Comparison of ENCODE assay signal across 8 cellular contexts in the genomic region with DNA sequence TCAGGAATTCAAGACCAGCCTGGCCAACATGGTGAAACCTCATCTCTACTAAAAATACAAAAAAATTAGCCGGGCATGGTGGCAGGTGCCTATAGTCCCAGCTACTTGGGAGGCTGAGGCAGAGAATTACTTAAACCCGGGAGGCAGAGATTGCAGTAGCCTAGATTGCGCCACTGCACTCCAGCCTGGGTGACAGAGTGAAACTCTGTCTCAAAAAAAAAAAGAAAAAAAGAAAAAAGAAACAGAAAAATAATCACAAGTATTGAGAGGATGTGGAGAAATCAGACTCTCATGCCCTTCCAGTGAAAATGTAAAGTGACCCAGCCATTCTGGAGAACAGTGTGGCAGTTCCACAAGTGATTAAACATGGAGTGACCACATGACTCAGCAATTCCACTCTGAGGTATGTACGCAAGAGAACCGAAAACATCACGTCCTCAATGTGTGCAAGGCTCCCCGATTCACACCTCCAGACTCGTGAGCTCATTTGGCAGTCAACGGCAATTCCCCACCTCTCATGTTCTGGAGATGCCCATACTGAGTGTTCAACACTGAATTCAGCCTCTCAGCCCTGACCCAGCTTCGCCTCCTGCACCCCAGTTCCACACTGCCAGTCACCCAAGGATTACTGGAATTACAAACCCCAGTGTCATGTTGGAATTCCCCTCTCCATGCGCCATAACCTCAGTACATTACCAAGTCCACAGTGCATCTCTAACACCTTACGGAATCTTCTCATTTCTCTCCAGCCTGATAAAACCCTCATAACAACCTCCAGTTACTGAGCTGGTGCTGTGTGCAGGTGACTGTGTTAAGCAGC. TPM values are rescaled to one million over a fixed set of nuclear protein-coding genes. Genes with fewer than 3 reads are reported as not detected.
DNase-seq lines count a peak whose midpoint lies in the region; ATAC-seq and TF ChIP-seq lines count a peak whose summit lies in the region.

No MANE protein-coding gene starts in this region.

- H3K27me3 ChIP-seq in right lobe of liver, result no peaks in the 10 kb centered on the region
- H3K27me3 ChIP-seq in ascending aorta, result no peaks in the 10 kb centered on the region

- intact Hi-C loops in activated CD4-positive, alpha-beta memory T cell treated with anti-CD3 and anti-CD28 coated beads for 36 hours (cut with micrococcal nuclease), result loop anchor here (1.0 to 2.0 kb wide), 3 partner anchors 16 to 191 kb away; partner anchors contain the start of genes ACOX3 and TRMT44
- intact Hi-C loops in right lobe of liver (cut with DNase I) (no loop called here), ascending aorta (cut with DNase I) (no loop called here)

- peak overlapping the region; percentile 10 for H3K4me3 Mint-ChIP-seq in activated CD4-positive, alpha-beta memory T cell treated with anti-CD3 and anti-CD28 coated beads for 36 hours
- H3K4me3 Mint-ChIP-seq in WTC11, result no peak overlapping the region

- peak; percentile 88 for DNase-seq in activated CD4-positive, alpha-beta memory T cell treated with anti-CD3 and anti-CD28 coated beads for 36 hours
- DNase-seq in right lobe of liver, result no peak
- no peak for DNase-seq in ascending aorta (ENCODE audit: low spot score in 2 of 2)
- DNase-seq in COLO829 (ENCODE audit: low spot score), result no peak
- no peak for DNase-seq in RKO (ENCODE audit: low spot score)
- no peak for DNase-seq in WTC11 (ENCODE audit: low spot score)

- H3K4me3 ChIP-seq in right lobe of liver, result no peak overlapping the region
- no peak overlapping the region for H3K4me3 ChIP-seq in ascending aorta

- H3K9me3 ChIP-seq in right lobe of liver, result no peaks in the 10 kb centered on the region
- no peaks in the 10 kb centered on the region for H3K9me3 ChIP-seq in ascending aorta

- H3K27me3 Mint-ChIP-seq in activated CD4-positive, alpha-beta memory T cell treated with anti-CD3 and anti-CD28 coated beads for 36 hours, result no peaks in the 10 kb centered on the region
- H3K27me3 Mint-ChIP-seq in WTC11 (ENCODE audit: low read depth), result no peaks in the 10 kb centered on the region

- peaks cover 21% of the 10 kb centered on the region for H3K36me3 Mint-ChIP-seq in activated CD4-positive, alpha-beta memory T cell treated with anti-CD3 and anti-CD28 coated beads for 36 hours
- no peaks in the 10 kb centered on the region for H3K36me3 Mint-ChIP-seq in WTC11

- WGBS in right lobe of liver (ENCODE audit: insufficient coverage, low coverage, low lambda C conversion rate, missing lambda C conversion rate), result 39% methylated on average over 9 of the region's 12 CpGs

- H3K27ac ChIP-seq in right lobe of liver (no peak overlapping the region), ascending aorta (peak overlapping the region in 1 of 2 donors; percentile 1)

- CTCF ChIA-PET in activated CD4-positive, alpha-beta memory T cell treated with anti-CD3 and anti-CD28 coated beads for 36 hours (lab: Charles Lee), result interaction anchor here (0.6 to 2.3 kb wide), 8 partner anchors 9 to 177 kb away, joined by 3 to 14 read pairs (median 5); no protein-coding TSS in a partner anchor
- CTCF ChIA-PET in WTC11 (lab: Charles Lee), result interaction anchor here (0.6 to 2.2 kb wide), 3 partner anchors 9 to 400 kb away, joined by 3 to 10 read pairs (median 4); no protein-coding TSS in a partner anchor

- TF ChIP-seq POLR2A in right lobe of liver (IDR thresholded peaks at IDR 0.05), result no peak

- H3K27ac Mint-ChIP-seq in activated CD4-positive, alpha-beta memory T cell treated with anti-CD3 and anti-CD28 coated beads for 36 hours, result peak overlapping the region; percentile 97
- H3K27ac Mint-ChIP-seq in WTC11, result no peak overlapping the region

- no peak for TF ChIP-seq CTCF in right lobe of liver (IDR thresholded peaks at IDR 0.05)
- TF ChIP-seq CTCF in ascending aorta (IDR thresholded peaks at IDR 0.05), result no peak
- TF ChIP-seq CTCF in WTC11 (IDR thresholded peaks at IDR 0.05), result no peak

- H3K36me3 ChIP-seq in right lobe of liver (peaks cover 0 to 18% (median 1%) of the 10 kb centered on the region in 4 donors), ascending aorta (peaks cover 26 to 30% of the 10 kb centered on the region in 2 donors)

- H3K4me1 ChIP-seq in right lobe of liver (peaks cover 0 to 28% (median 0%) of the 10 kb centered on the region in 4 donors), ascending aorta (no peaks in the 10 kb centered on the region)

- POLR2A ChIA-PET in activated CD4-positive, alpha-beta memory T cell treated with anti-CD3 and anti-CD28 coated beads for 36 hours (lab: Charles Lee), result interaction anchor here (1.0 to 2.4 kb wide), 5 partner anchors 9 to 220 kb away, joined by 5 to 21 read pairs (median 10); partner anchors contain the start of genes ACOX3, SH3TC1 and TRMT44
- POLR2A ChIA-PET in WTC11 (lab: Charles Lee), result no interaction called here

- H3K9me3 Mint-ChIP-seq in activated CD4-positive, alpha-beta memory T cell treated with anti-CD3 and anti-CD28 coated beads for 36 hours, result no peaks in the 10 kb centered on the region
- no peaks in the 10 kb centered on the region for H3K9me3 Mint-ChIP-seq in WTC11

- peak; percentile 94 for ATAC-seq in GM18520 (IDR thresholded peaks at IDR 0.05; ENCODE audit: unreplicated experiment)
- peak; percentile 79 for ATAC-seq in HG02763 (IDR thresholded peaks at IDR 0.05; ENCODE audit: unreplicated experiment)
- peak in 3 of 4 donors; percentile 47 to 70 (median 67) for ATAC-seq in right lobe of liver
- no peak for ATAC-seq in WTC11

- H3K4me1 Mint-ChIP-seq in activated CD4-positive, alpha-beta memory T cell treated with anti-CD3 and anti-CD28 coated beads for 36 hours (ENCODE audit: low read depth), result peaks cover 43% of the 10 kb centered on the region
- H3K4me1 Mint-ChIP-seq in WTC11, result no peaks in the 10 kb centered on the region

TF ChIP-seq in WTC11, 78 proteins besides CTCF, POLR2A, EP300 and RAD21 (continues in another document):
- no peak for TF ChIP-seq GTF2I (CRISPR knock-in tag; conservative IDR thresholded peaks at IDR 0.05)
- TF ChIP-seq ZNF416 (CRISPR knock-in tag; IDR thresholded peaks at IDR 0.05), result no peak
- no peak for TF ChIP-seq FOXJ3 (CRISPR knock-in tag; IDR thresholded peaks at IDR 0.05; ENCODE audit: borderline replicate concordance)
- TF ChIP-seq ARID4B (CRISPR knock-in tag; IDR thresholded peaks at IDR 0.05; ENCODE audit: borderline replicate concordance), result no peak
- TF ChIP-seq MAX (CRISPR knock-in tag; IDR thresholded peaks at IDR 0.05), result no peak

RNA-seq across cellular contexts. Expression of gene ACOX3, which starts 21.1 kb away (rescaled TPM):
- 10 to 100 TPM; 42.3 to 45.8 TPM for total RNA-seq in activated CD4-positive, alpha-beta memory T cell treated with anti-CD3 and anti-CD28 coated beads for 36 hours
- total RNA-seq in right lobe of liver (10 to 100 TPM; 18.5 to 36.9 (median 21.9) TPM), ascending aorta (74.5 TPM), WTC11 (2021) (10.6 to 10.7 TPM (median 10.6 TPM) in 3 replicates)

RNA-seq across cellular contexts. Expression of gene TRMT44, which starts 21.1 kb away (rescaled TPM):
- total RNA-seq in activated CD4-positive, alpha-beta memory T cell treated with anti-CD3 and anti-CD28 coated beads for 36 hours, result 10 to 100 TPM; 24.1 to 29.2 TPM
- total RNA-seq in right lobe of liver (10 to 100 TPM in 3 of 6 experiments, 1 to 10 TPM in 3; 8.8 to 10.6 (median 9.6) TPM), ascending aorta (39.8 TPM), WTC11 (2021) (25.6 to 29.6 TPM (median 28.4 TPM) in 3 replicates)
